8 cellular contexts compared by ENCODE assay signal in the genomic region with DNA sequence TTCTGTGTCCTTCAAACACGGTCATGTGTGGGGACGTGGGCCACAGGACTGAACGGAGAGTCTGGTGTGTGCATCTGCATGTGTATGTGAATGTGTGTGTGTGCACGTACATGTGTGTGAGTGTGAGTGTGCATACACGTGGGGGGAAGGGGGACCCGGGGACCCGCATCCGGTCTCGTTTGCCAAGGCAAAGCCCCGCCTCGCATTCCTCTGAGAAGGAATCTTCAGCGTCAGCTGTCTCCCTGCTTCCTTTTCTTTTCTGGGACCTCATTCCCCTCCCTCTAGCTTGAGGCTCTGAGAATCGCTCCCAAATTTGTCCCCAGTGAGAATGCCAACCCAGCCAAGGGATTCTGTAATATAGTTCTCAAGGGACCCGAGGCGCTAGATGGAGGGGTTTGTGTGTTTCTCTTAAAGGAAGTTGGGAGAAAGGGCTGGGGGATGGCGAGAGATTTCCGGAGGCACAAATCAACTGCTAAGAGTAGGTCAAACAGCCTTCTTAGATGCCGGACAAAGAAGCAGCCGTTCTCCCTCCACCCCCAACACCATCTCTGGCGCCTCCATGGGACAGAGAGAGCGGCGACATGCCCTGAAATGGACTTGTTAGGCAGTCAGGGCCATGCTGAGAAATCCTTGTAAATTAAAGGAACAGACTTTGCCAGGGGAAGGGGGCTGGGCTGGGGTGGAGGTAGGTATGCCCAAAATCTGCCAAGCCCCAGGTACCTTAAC. TPM values are rescaled to one million over a fixed set of nuclear protein-coding genes. Genes with fewer than 3 reads are reported as not detected.
A peak's percentile ranks its signal among the peaks of the same experiment; 100 is the strongest.
DNase-seq lines count a peak whose midpoint lies in the region; TF ChIP-seq lines count a peak whose summit lies in the region.

No MANE protein-coding gene starts in this region.

- no peak for TF ChIP-seq CTCF in NB4 (IDR thresholded peaks at IDR 0.05; ENCODE audit: low read depth, low read length)
- TF ChIP-seq CTCF in colonic mucosa (IDR thresholded peaks at IDR 0.05) = no peak
- TF ChIP-seq CTCF in liver (IDR thresholded peaks at IDR 0.05; ENCODE audit: low read depth, low read length, missing input control) = no peak

- H3K9me3 ChIP-seq in colonic mucosa (no peaks in the 10 kb centered on the region), liver (ENCODE audit: control insufficient read depth in 4 of 4, low read length in 3 of 4) (no peaks in the 10 kb centered on the region), subcutaneous abdominal adipose tissue (ENCODE audit: control insufficient read depth in 5 of 5, low read length in 5 of 5) (no peaks in the 10 kb centered on the region)

- 34% methylated on average over 22 of the region's 22 CpGs for WGBS in liver

- TF ChIP-seq RAD21 in liver (IDR thresholded peaks at IDR 0.05) = no peak

- H3K27me3 ChIP-seq in colonic mucosa = no peaks in the 10 kb centered on the region
- H3K27me3 ChIP-seq in liver (ENCODE audit: control insufficient read depth in 4 of 4, insufficient read depth in 4 of 4, low read length in 3 of 4) = no peaks in the 10 kb centered on the region
- H3K27me3 ChIP-seq in subcutaneous abdominal adipose tissue (ENCODE audit: control insufficient read depth in 5 of 5, insufficient read depth in 4 of 5, low read length in 5 of 5) = no peaks in the 10 kb centered on the region

- DNase-seq in Daoy (ENCODE audit: low read depth) (peak; percentile 67), NB4 (ENCODE audit: low read depth) (peak; percentile 35), colonic mucosa (no peak), NCI-H1105 (lab: John Stamatoyannopoulos, UW) (no peak), ureter (ENCODE audit: low spot score) (no peak), NCI-H524 (lab: John Stamatoyannopoulos, UW) (no peak)

- intact Hi-C loops in colonic mucosa (cut with DNase I) = no loop called here

- no peak for TF ChIP-seq POLR2A in NB4 (IDR thresholded peaks at IDR 0.05; ENCODE audit: extremely low read depth, insufficient read length)

- H3K4me3 ChIP-seq in NB4 (ENCODE audit: low read depth, low read length) (no peak overlapping the region), colonic mucosa (no peak overlapping the region), liver (ENCODE audit: low read depth in 1 of 3, low read length in 3 of 3) (peak overlapping the region in 1 of 3 donors; percentile 3), subcutaneous abdominal adipose tissue (ENCODE audit: low read depth in 1 of 5, low read length in 5 of 5) (peak overlapping the region; percentile 48 to 69 (median 55))

- peak overlapping the region; percentile 17 to 35 for H3K9ac ChIP-seq in colonic mucosa (ENCODE audit: low read depth in 2 of 2, low read length in 2 of 2)
- peak overlapping the region; percentile 56 to 78 for H3K9ac ChIP-seq in liver (ENCODE audit: low read depth in 1 of 2, low read length in 2 of 2)
- H3K9ac ChIP-seq in subcutaneous abdominal adipose tissue (ENCODE audit: low read length in 5 of 5) = peak overlapping the region; percentile 78 to 82 (median 81)

- H3K27ac ChIP-seq in colonic mucosa (peak overlapping the region; percentile 75), liver (ENCODE audit: low read depth in 1 of 2, low read length in 2 of 2) (peak overlapping the region; percentile 75 to 95), subcutaneous abdominal adipose tissue (ENCODE audit: low read depth, low read length) (peak overlapping the region; percentile 94)

- H3K4me1 ChIP-seq in colonic mucosa (peaks cover 19% of the 10 kb centered on the region), liver (ENCODE audit: control insufficient read depth in 4 of 4, insufficient read depth in 4 of 4, low read length in 3 of 4) (peaks cover 26 to 78% (median 61%) of the 10 kb centered on the region in 4 donors), subcutaneous abdominal adipose tissue (ENCODE audit: control insufficient read depth in 5 of 5, insufficient read depth in 5 of 5, low read length in 5 of 5) (peaks cover 15 to 84% (median 82%) of the 10 kb centered on the region in 5 donors)

- no peaks in the 10 kb centered on the region for H3K36me3 ChIP-seq in colonic mucosa
- H3K36me3 ChIP-seq in liver (ENCODE audit: control insufficient read depth in 4 of 4, insufficient read depth in 3 of 4, low read depth in 1 of 4, low read length in 3 of 4) = no peaks in the 10 kb centered on the region
- peaks cover 0 to 3% (median 0%) of the 10 kb centered on the region in 5 donors for H3K36me3 ChIP-seq in subcutaneous abdominal adipose tissue (ENCODE audit: control insufficient read depth in 5 of 5, insufficient read depth in 5 of 5, low read length in 5 of 5)

TF ChIP-seq in liver, 16 proteins besides CTCF, POLR2A, EP300 and RAD21:
- TF ChIP-seq YY1 (IDR thresholded peaks at IDR 0.05) = no peak
- TF ChIP-seq FOXA2 (IDR thresholded peaks at IDR 0.05) = no peak
- TF ChIP-seq HNF4A (conservative IDR thresholded peaks at IDR 0.05) = no peak
- TF ChIP-seq HNF4G (IDR thresholded peaks at IDR 0.05) = no peak
- TF ChIP-seq SP1 (IDR thresholded peaks at IDR 0.05) = no peak
- no peak for TF ChIP-seq JUND (IDR thresholded peaks at IDR 0.05)
- TF ChIP-seq, protein P1, sequence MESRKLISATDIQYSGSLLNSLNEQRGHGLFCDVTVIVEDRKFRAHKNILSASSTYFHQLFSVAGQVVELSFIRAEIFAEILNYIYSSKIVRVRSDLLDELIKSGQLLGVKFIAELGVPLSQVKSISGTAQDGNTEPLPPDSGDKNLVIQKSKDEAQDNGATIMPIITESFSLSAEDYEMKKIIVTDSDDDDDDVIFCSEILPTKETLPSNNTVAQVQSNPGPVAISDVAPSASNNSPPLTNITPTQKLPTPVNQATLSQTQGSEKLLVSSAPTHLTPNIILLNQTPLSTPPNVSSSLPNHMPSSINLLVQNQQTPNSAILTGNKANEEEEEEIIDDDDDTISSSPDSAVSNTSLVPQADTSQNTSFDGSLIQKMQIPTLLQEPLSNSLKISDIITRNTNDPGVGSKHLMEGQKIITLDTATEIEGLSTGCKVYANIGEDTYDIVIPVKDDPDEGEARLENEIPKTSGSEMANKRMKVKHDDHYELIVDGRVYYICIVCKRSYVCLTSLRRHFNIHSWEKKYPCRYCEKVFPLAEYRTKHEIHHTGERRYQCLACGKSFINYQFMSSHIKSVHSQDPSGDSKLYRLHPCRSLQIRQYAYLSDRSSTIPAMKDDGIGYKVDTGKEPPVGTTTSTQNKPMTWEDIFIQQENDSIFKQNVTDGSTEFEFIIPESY (IDR thresholded peaks at IDR 0.05) = no peak
- no peak for TF ChIP-seq TAF1 (conservative IDR thresholded peaks at IDR 0.05)
- peak; percentile 6 for TF ChIP-seq NR2F2 (IDR thresholded peaks at IDR 0.05)
- TF ChIP-seq RXRA (IDR thresholded peaks at IDR 0.05) = peak in 1 of 2 donors; percentile 3

RNA-seq across cellular contexts. Expression of gene IFFO2, which starts 6.6 kb away (rescaled TPM):
- total RNA-seq in Daoy (2014; rRNA removed; shearing (Covaris generic)) = 33.0 and 34.1 TPM in 2 replicates
- total RNA-seq in colonic mucosa (10 to 100 TPM in 1 of 2 donors, 1 to 10 TPM in 1; 5.6 to 14.0 TPM), liver (1 to 10 TPM; 2.6 to 7.4 TPM), ureter (15.0 TPM)
- polyA plus RNA-seq in liver = 1 to 10 TPM in 1 of 2 donors, under 1 TPM in 1; 0.88 to 3.4 TPM

RNA-seq across cellular contexts. Expression of gene ALDH4A1, which starts 47.5 kb away (rescaled TPM):
- total RNA-seq in Daoy (2014; rRNA removed; shearing (Covaris generic)) = 9.5 and 29.3 TPM in 2 replicates
- total RNA-seq in colonic mucosa (10 to 100 TPM in 1 of 2 donors, 1 to 10 TPM in 1; 7.9 to 13.0 TPM), liver (100 to 1,000 TPM; 162 to 287 TPM), ureter (74.4 TPM)
- polyA plus RNA-seq in liver = 100 to 1,000 TPM; 201 to 424 TPM

Comparison
In these comparisons a context has a peak if more than half of its experiments do, and no peak if none do; other contexts are left out.
1. DNase-seq: peak in Daoy (single experiment) and NB4 (single experiment); none in colonic mucosa (single experiment), NCI-H1105 (single experiment), ureter (single experiment) and NCI-H524 (0 of 2).
2. H3K4me3 ChIP-seq: peak in subcutaneous abdominal adipose tissue (5 of 5); none in NB4 (single experiment) and colonic mucosa (single experiment).
3. H3K9ac ChIP-seq: peak in every context shown above with its lines; median percentile 81 in subcutaneous abdominal adipose tissue; 67 in liver; 26 in colonic mucosa.
4. Peak in every context shown above with its lines, with median percentiles within 50 percentile points of each other: H3K27ac ChIP-seq.